ENCODE assay signal across 1 cellular context in genomic region chr7:46812047-46812672, GRCh38.
TF ChIP-seq lines count a peak whose summit lies in the region.

No MANE protein-coding gene starts in this region.

TF ChIP-seq in GM23338, 12 proteins besides CTCF, POLR2A, EP300 and RAD21 (continued from another document):
- TF ChIP-seq, protein P1, sequence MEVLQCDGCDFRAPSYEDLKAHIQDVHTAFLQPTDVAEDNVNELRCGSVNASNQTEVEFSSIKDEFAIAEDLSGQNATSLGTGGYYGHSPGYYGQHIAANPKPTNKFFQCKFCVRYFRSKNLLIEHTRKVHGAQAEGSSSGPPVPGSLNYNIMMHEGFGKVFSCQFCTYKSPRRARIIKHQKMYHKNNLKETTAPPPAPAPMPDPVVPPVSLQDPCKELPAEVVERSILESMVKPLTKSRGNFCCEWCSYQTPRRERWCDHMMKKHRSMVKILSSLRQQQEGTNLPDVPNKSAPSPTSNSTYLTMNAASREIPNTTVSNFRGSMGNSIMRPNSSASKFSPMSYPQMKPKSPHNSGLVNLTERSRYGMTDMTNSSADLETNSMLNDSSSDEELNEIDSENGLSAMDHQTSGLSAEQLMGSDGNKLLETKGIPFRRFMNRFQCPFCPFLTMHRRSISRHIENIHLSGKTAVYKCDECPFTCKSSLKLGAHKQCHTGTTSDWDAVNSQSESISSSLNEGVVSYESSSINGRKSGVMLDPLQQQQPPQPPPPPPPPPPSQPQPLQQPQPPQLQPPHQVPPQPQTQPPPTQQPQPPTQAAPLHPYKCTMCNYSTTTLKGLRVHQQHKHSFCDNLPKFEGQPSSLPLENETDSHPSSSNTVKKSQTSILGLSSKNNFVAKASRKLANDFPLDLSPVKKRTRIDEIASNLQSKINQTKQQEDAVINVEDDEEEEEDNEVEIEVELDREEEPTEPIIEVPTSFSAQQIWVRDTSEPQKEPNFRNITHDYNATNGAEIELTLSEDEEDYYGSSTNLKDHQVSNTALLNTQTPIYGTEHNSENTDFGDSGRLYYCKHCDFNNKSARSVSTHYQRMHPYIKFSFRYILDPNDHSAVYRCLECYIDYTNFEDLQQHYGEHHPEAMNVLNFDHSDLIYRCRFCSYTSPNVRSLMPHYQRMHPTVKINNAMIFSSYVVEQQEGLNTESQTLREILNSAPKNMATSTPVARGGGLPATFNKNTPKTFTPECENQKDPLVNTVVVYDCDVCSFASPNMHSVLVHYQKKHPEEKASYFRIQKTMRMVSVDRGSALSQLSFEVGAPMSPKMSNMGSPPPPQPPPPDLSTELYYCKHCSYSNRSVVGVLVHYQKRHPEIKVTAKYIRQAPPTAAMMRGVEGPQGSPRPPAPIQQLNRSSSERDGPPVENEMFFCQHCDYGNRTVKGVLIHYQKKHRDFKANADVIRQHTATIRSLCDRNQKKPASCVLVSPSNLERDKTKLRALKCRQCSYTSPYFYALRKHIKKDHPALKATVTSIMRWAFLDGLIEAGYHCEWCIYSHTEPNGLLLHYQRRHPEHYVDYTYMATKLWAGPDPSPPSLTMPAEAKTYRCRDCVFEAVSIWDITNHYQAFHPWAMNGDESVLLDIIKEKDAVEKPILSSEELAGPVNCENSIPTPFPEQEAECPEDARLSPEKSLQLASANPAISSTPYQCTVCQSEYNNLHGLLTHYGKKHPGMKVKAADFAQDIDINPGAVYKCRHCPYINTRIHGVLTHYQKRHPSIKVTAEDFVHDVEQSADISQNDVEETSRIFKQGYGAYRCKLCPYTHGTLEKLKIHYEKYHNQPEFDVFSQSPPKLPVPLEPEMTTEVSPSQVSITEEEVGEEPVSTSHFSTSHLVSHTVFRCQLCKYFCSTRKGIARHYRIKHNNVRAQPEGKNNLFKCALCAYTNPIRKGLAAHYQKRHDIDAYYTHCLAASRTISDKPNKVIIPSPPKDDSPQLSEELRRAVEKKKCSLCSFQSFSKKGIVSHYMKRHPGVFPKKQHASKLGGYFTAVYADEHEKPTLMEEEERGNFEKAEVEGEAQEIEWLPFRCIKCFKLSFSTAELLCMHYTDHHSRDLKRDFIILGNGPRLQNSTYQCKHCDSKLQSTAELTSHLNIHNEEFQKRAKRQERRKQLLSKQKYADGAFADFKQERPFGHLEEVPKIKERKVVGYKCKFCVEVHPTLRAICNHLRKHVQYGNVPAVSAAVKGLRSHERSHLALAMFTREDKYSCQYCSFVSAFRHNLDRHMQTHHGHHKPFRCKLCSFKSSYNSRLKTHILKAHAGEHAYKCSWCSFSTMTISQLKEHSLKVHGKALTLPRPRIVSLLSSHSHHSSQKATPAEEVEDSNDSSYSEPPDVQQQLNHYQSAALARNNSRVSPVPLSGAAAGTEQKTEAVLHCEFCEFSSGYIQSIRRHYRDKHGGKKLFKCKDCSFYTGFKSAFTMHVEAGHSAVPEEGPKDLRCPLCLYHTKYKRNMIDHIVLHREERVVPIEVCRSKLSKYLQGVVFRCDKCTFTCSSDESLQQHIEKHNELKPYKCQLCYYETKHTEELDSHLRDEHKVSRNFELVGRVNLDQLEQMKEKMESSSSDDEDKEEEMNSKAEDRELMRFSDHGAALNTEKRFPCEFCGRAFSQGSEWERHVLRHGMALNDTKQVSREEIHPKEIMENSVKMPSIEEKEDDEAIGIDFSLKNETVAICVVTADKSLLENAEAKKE (CRISPR knock-in tag; IDR thresholded peaks at IDR 0.05), result no peak
- TF ChIP-seq REST (IDR thresholded peaks at IDR 0.05; ENCODE audit: unreplicated experiment), result no peak
- TF ChIP-seq NANOG (IDR thresholded peaks at IDR 0.05; ENCODE audit: borderline replicate concordance), result no peak
- TF ChIP-seq JUNB (IDR thresholded peaks at IDR 0.05; ENCODE audit: unreplicated experiment), result no peak
- no peak for TF ChIP-seq ZNF114 (CRISPR knock-in tag; IDR thresholded peaks at IDR 0.05)
- no peak for TF ChIP-seq STAT1 (IDR thresholded peaks at IDR 0.05; ENCODE audit: unreplicated experiment)
- no peak for TF ChIP-seq EZH2phosphoT487 (IDR thresholded peaks at IDR 0.05; ENCODE audit: unreplicated experiment)
- no peak for TF ChIP-seq EZH2 (IDR thresholded peaks at IDR 0.05; ENCODE audit: low read depth, unreplicated experiment)
